Comparison of ENCODE assay signal across 1 cellular context in the genomic region with DNA sequence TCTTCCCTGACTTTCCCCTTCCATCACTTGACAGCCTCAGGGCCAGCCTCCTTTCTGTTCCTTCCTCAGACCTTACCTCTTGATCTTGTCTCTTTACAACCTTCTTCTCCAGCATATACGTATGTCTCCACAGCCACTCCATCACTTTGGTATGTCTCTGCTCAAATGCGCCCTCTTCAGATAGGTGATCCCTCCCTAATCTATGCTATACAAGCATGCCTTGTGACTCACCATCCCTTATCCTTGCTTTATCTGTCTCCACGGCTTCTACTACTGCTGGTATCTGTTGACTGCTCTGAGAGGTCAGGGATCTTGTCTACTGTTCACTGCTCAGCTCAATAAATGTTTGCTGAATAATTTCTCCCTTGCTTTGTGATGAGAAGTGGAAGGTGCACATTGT.
TF ChIP-seq lines count a peak whose summit lies in the region.

No MANE protein-coding gene starts in this region.

TF ChIP-seq in GM23338, 12 proteins besides CTCF, POLR2A, EP300 and RAD21 (continued from another document):
- TF ChIP-seq ZNF462 (CRISPR knock-in tag; IDR thresholded peaks at IDR 0.05) = no peak
- TF ChIP-seq EZH2phosphoT487 (IDR thresholded peaks at IDR 0.05; ENCODE audit: unreplicated experiment) = no peak
- no peak for TF ChIP-seq ZNF331 (CRISPR knock-in tag; IDR thresholded peaks at IDR 0.05; ENCODE audit: low read depth)
